8 cellular contexts compared by ENCODE assay signal in the genomic region with DNA sequence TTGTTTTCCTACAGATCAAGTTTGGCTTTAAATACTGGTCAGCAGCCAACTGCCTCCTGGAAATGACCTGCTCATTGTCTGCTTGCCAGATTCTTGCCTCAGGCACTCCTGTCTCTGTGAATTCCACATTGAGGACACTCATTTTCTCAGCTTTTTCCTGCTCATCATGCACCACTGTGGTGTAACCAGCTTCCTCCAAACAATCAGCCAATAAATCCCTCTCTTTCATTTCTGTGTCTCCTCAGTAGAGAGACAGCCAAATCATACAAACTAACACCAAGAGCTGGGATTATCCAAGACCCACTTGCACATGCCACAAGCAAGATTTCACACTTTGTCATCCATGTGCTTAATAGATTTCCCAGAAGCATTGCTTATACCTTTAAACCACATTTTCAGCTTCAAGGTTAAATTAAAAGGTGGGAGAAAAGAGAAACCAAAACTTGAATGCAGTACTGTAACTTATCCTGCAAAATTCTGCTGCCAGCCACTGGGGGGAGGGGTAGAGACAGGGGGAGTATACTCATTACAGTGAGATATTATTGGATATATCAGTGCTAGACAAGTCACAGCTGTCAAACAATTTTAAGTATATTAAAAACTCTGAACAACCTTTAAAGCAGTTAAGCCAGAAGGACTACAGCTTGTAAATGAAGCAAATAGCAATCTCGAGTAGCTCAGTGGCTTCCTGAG.
DNase-seq lines count a peak whose midpoint lies in the region; ATAC-seq and TF ChIP-seq lines count a peak whose summit lies in the region.

No MANE protein-coding gene starts in this region.

- peak in 2 of 7 experiments; percentile 11 to 29 for DNase-seq in CD8-positive, alpha-beta T cell
- peak; percentile 94 for DNase-seq in GM23248
- DNase-seq in NT2/D1 (ENCODE audit: low read depth, low spot score) = peak; percentile 2
- peak; percentile 73 for DNase-seq in kidney epithelial cell (ENCODE audit: low read depth)
- DNase-seq in stimulated activated CD4-positive, alpha-beta T cell treated with anti-CD3 and anti-CD28 coated beads, TNF-alpha, amount 100 ng/mL, for 4 hours (ENCODE audit: low read depth in 3 of 3) = peak in 2 of 3 experiments; percentile 1 to 11

- peak; percentile 39 for TF ChIP-seq CTCF in CD8-positive, alpha-beta T cell (IDR thresholded peaks at IDR 0.05)
- TF ChIP-seq CTCF in brain (conservative IDR thresholded peaks at IDR 0.05) = no peak
- TF ChIP-seq CTCF in kidney epithelial cell (IDR thresholded peaks at IDR 0.05; ENCODE audit: insufficient read depth, low read length, poor library complexity, severe bottlenecking) = peak; percentile 27

- intact Hi-C loops in CD8-positive, alpha-beta T cell (cut with DNase I, micrococcal nuclease) = no loop called here

- H3K4me3 ChIP-seq in CD8-positive, alpha-beta T cell (ENCODE audit: low read depth, low read length) = no peak overlapping the region
- H3K4me3 ChIP-seq in GM23248 = peak overlapping the region; percentile 60
- no peak overlapping the region for H3K4me3 ChIP-seq in NT2/D1 (ENCODE audit: insufficient read length, low read depth)
- no peak overlapping the region for H3K4me3 ChIP-seq in kidney epithelial cell (ENCODE audit: low read depth, low read length)

- CTCF ChIA-PET in CD8-positive, alpha-beta T cell (lab: Charles Lee) = interaction anchor here (0.6 kb wide), 1 partner anchor 11 kb away, joined by 3 read pairs; no protein-coding TSS in a partner anchor

- H3K4me1 ChIP-seq in CD8-positive, alpha-beta T cell (ENCODE audit: insufficient read depth, low read length) = peaks cover 42% of the 10 kb centered on the region
- H3K4me1 ChIP-seq in GM23248 (ENCODE audit: insufficient read depth) (peaks cover 34% of the 10 kb centered on the region), NT2/D1 (ENCODE audit: insufficient read depth, insufficient read length) (no peaks in the 10 kb centered on the region)

- no peaks in the 10 kb centered on the region for H3K27me3 ChIP-seq in CD8-positive, alpha-beta T cell (ENCODE audit: insufficient read depth, low read length)
- H3K27me3 ChIP-seq in GM23248 (replicated peaks; ENCODE audit: insufficient read depth) (no peaks in the 10 kb centered on the region), NT2/D1 (ENCODE audit: insufficient read depth, insufficient read length) (no peaks in the 10 kb centered on the region), kidney epithelial cell (ENCODE audit: control insufficient read depth, insufficient read depth, low read length) (no peaks in the 10 kb centered on the region)

- no peaks in the 10 kb centered on the region for H3K9me3 Mint-ChIP-seq in CD8-positive, alpha-beta T cell
- no peaks in the 10 kb centered on the region for H3K9me3 Mint-ChIP-seq in brain

- H3K27me3 Mint-ChIP-seq in CD8-positive, alpha-beta T cell (ENCODE audit: low read depth) = no peaks in the 10 kb centered on the region
- H3K27me3 Mint-ChIP-seq in brain = no peaks in the 10 kb centered on the region

- WGBS in GM23248 (ENCODE audit: low coverage in 1 of 2, low lambda C conversion rate in 2 of 2, missing lambda C conversion rate in 2 of 2), 2 experiments = 95 to 100% methylated on average over 1 of the region's 1 CpG

- H3K9me3 ChIP-seq in CD8-positive, alpha-beta T cell (ENCODE audit: low read length) = no peaks in the 10 kb centered on the region
- H3K9me3 ChIP-seq in GM23248 (ENCODE audit: low read depth) (no peaks in the 10 kb centered on the region), NT2/D1 (ENCODE audit: insufficient read depth, low read length) (no peaks in the 10 kb centered on the region)

- peaks cover 29% of the 10 kb centered on the region; the same call in 1 of the 2 replicates for H3F3A ChIP-seq in GM23248 (ENCODE audit: insufficient read depth)

- peaks cover 88% of the 10 kb centered on the region for H3K79me2 ChIP-seq in GM23248 (ENCODE audit: insufficient read depth)

- POLR2A ChIA-PET in CD8-positive, alpha-beta T cell (lab: Charles Lee) = interaction anchor here (1.4 kb wide), 1 partner anchor 12 kb away, joined by 3 read pairs; no protein-coding TSS in a partner anchor

- in situ Hi-C loops in GM23248 (cut with MboI) = no loop called here

- peaks cover 64% of the 10 kb centered on the region for H3K4me1 Mint-ChIP-seq in CD8-positive, alpha-beta T cell (ENCODE audit: low read depth)
- peaks cover 69% of the 10 kb centered on the region for H3K4me1 Mint-ChIP-seq in brain

- H2AFZ ChIP-seq in GM23248 = no peak overlapping the region

- peak overlapping the region; percentile 47 for H3K4me3 Mint-ChIP-seq in CD8-positive, alpha-beta T cell
- H3K4me3 Mint-ChIP-seq in brain = peak overlapping the region in 4 of 5 experiments; percentile 0 to 33 (median 12)

- ATAC-seq in CD8-positive, alpha-beta T cell = peak; percentile 71
- ATAC-seq in HG02973 (IDR thresholded peaks at IDR 0.05; ENCODE audit: unreplicated experiment) (no peak), GM21528 (IDR thresholded peaks at IDR 0.05; ENCODE audit: low FRiP score, unreplicated experiment) (no peak)

- no peak overlapping the region for H3K27ac ChIP-seq in CD8-positive, alpha-beta T cell (ENCODE audit: low read depth, low read length)
- H3K27ac ChIP-seq in GM23248 = peak overlapping the region; percentile 83

- H3K27ac Mint-ChIP-seq in CD8-positive, alpha-beta T cell = no peak overlapping the region
- H3K27ac Mint-ChIP-seq in brain = peak overlapping the region in 4 of 5 experiments; percentile 77 to 94 (median 82)

- 0 out of 2 replicates have a peak, but pooled peaks cover 3% of the 10 kb centered on the region for H4K20me1 ChIP-seq in GM23248 (ENCODE audit: insufficient read depth)

- peak overlapping the region; percentile 79 for H3K4me2 ChIP-seq in GM23248 (ENCODE audit: unreplicated experiment)

- H3K9ac ChIP-seq in GM23248 (peak overlapping the region; percentile 62), NT2/D1 (ENCODE audit: insufficient read length, low read depth) (no peak overlapping the region)

- no peaks in the 10 kb centered on the region for H3K36me3 ChIP-seq in CD8-positive, alpha-beta T cell (ENCODE audit: insufficient read depth, low read length)
- H3K36me3 ChIP-seq in GM23248 (ENCODE audit: low read depth) (no peaks in the 10 kb centered on the region), NT2/D1 (ENCODE audit: insufficient read depth, insufficient read length, low read length) (no peaks in the 10 kb centered on the region), kidney epithelial cell (ENCODE audit: control insufficient read depth, insufficient read depth, low read length) (no peaks in the 10 kb centered on the region)

- peaks cover 16% of the 10 kb centered on the region for H3K36me3 Mint-ChIP-seq in CD8-positive, alpha-beta T cell
- peaks cover 21% of the 10 kb centered on the region for H3K36me3 Mint-ChIP-seq in brain

- H3K9me2 ChIP-seq in GM23248 (ENCODE audit: insufficient read depth) = no peaks in the 10 kb centered on the region

Comparison
In these comparisons a context has a peak if more than half of its experiments do, and no peak if none do; other contexts are left out.
1. CTCF ChIP-seq: peak in CD8-positive, alpha-beta T cell (single experiment) and kidney epithelial cell (single experiment); none in brain (0 of 2).